Comparison of ENCODE assay signal across 13 cellular contexts in genomic region chr20:51388756-51389542, GRCh38.
DNase-seq lines count a peak whose midpoint lies in the region; ATAC-seq and TF ChIP-seq lines count a peak whose summit lies in the region.
"Had no signal": no experiment of that assay in that cellular context is flagged by ENCODE, and none has a peak within 500 bp of the region (broad histone marks: within the 10 kb centered on the region; RNA-seq: fewer than 3 reads in every experiment).

No MANE protein-coding gene starts in this region.

- H3K4me3 Mint-ChIP-seq in activated T-cell treated with anti-CD3 and anti-CD28 coated beads, Interleukin-2, amount 50 U/mL, for 72 hours = peak overlapping the region; percentile 3 to 32
- no peak overlapping the region for H3K4me3 Mint-ChIP-seq in neural progenitor cell

- no peak for DNase-seq in activated T-cell treated with anti-CD3 and anti-CD28 coated beads, Interleukin-2, amount 50 U/mL, for 72 hours
- DNase-seq in activated T-cell treated with anti-CD3 and anti-CD28 coated beads for 4 hours (no peak), RWPE2 (ENCODE audit: low spot score) (no peak), epithelial cell of esophagus (ENCODE audit: low read depth) (peak; percentile 12), SIG-M5 treated with dmso at 0.1 percent for 504 hours (lab: John Stamatoyannopoulos, UW; ENCODE audit: unreplicated experiment) (no peak), HuH-7 (ENCODE audit: low spot score) (no peak), neural progenitor cell (ENCODE audit: low spot score) (no peak)
- DNase-seq: cortex of kidney, OCI-M1, tibial artery had no signal

- H3K4me1 Mint-ChIP-seq in activated T-cell treated with anti-CD3 and anti-CD28 coated beads, Interleukin-2, amount 50 U/mL, for 72 hours (ENCODE audit: low read depth) = peaks cover 79% of the 10 kb centered on the region
- H3K4me1 Mint-ChIP-seq in neural progenitor cell = peaks cover 16% of the 10 kb centered on the region

- no peak overlapping the region for H2AFZ ChIP-seq in neural progenitor cell (replicated peaks)

- no peaks in the 10 kb centered on the region for H4K20me1 ChIP-seq in neural progenitor cell (ENCODE audit: low read depth)

- H3K27me3 Mint-ChIP-seq in activated T-cell treated with anti-CD3 and anti-CD28 coated beads, Interleukin-2, amount 50 U/mL, for 72 hours (ENCODE audit: low read depth) = no peaks in the 10 kb centered on the region
- H3K27me3 Mint-ChIP-seq in neural progenitor cell (ENCODE audit: insufficient read depth, low read depth) = peaks cover 7% of the 10 kb centered on the region

- no peaks in the 10 kb centered on the region for H3K9me3 Mint-ChIP-seq in activated T-cell treated with anti-CD3 and anti-CD28 coated beads, Interleukin-2, amount 50 U/mL, for 72 hours
- H3K9me3 Mint-ChIP-seq in neural progenitor cell = no peaks in the 10 kb centered on the region

- H3K4me1 ChIP-seq in RWPE2 (ENCODE audit: insufficient read depth, poor library complexity, severe bottlenecking) (peaks cover 17% of the 10 kb centered on the region), neural progenitor cell (peaks cover 14% of the 10 kb centered on the region)
- H3K4me1 ChIP-seq: prostate gland had no signal

- H3K9me3 ChIP-seq in RWPE2 (ENCODE audit: severe bottlenecking) (no peaks in the 10 kb centered on the region), neural progenitor cell (ENCODE audit: low read depth) (no peaks in the 10 kb centered on the region)
- H3K9me3 ChIP-seq: prostate gland, tibial artery had no signal

- no peaks in the 10 kb centered on the region for H3F3A ChIP-seq in neural progenitor cell (ENCODE audit: low read depth)

- H3K9ac ChIP-seq in neural progenitor cell = no peak overlapping the region

- TF ChIP-seq CTCF in RWPE2 (IDR thresholded peaks at IDR 0.05; ENCODE audit: poor library complexity, severe bottlenecking) = no peak
- TF ChIP-seq CTCF in epithelial cell of esophagus (IDR thresholded peaks at IDR 0.05; ENCODE audit: insufficient read depth, low read depth, low read length, missing control alignments) = no peak
- no peak for TF ChIP-seq CTCF in neural progenitor cell (IDR thresholded peaks at IDR 0.05)

- no peaks in the 10 kb centered on the region for H3K36me3 ChIP-seq in RWPE2 (ENCODE audit: low read depth)
- H3K36me3 ChIP-seq in neural progenitor cell = no peaks in the 10 kb centered on the region
- H3K36me3 ChIP-seq: prostate gland, tibial artery had no signal

- peaks cover 9 to 28% of the 10 kb centered on the region in 2 donors for H3K36me3 Mint-ChIP-seq in activated T-cell treated with anti-CD3 and anti-CD28 coated beads, Interleukin-2, amount 50 U/mL, for 72 hours (ENCODE audit: insufficient read depth in 2 of 2)
- H3K36me3 Mint-ChIP-seq in neural progenitor cell = no peaks in the 10 kb centered on the region

- H3K4me2 ChIP-seq in neural progenitor cell = no peak overlapping the region

- H3K27ac ChIP-seq in RWPE2 (ENCODE audit: poor library complexity, severe bottlenecking) (peak overlapping the region; percentile 30), skin epidermis (peak overlapping the region in 11 of 21 experiments; percentile 0 to 78 (median 43)), neural progenitor cell (no peak overlapping the region)
- H3K27ac ChIP-seq: prostate gland, tibial artery had no signal

- H3K79me2 ChIP-seq in neural progenitor cell (ENCODE audit: low read depth) = no peaks in the 10 kb centered on the region

- peak overlapping the region; percentile 91 for H3K27ac Mint-ChIP-seq in activated T-cell treated with anti-CD3 and anti-CD28 coated beads, Interleukin-2, amount 50 U/mL, for 72 hours
- no peak overlapping the region for H3K27ac Mint-ChIP-seq in neural progenitor cell

- H3K4me3 ChIP-seq in RWPE2 (ENCODE audit: severe bottlenecking) (no peak overlapping the region), epithelial cell of esophagus (ENCODE audit: low read length) (no peak overlapping the region), skin epidermis (no peak overlapping the region), neural progenitor cell (no peak overlapping the region)
- H3K4me3 ChIP-seq: lung, prostate gland, tibial artery had no signal

- peak in 1 of 2 donors; percentile 25 for ATAC-seq in activated T-cell treated with anti-CD3 and anti-CD28 coated beads, Interleukin-2, amount 50 U/mL, for 72 hours (replicated peaks in 1 of 2)
- no peak; the same call in 2 of the 3 replicates for ATAC-seq in RWPE2 (ENCODE audit: low read depth)

- H3K27me3 ChIP-seq in RWPE2 (ENCODE audit: insufficient read depth, poor library complexity, severe bottlenecking) = no peaks in the 10 kb centered on the region
- H3K27me3 ChIP-seq in neural progenitor cell = no peaks in the 10 kb centered on the region
- H3K27me3 ChIP-seq: tibial artery had no signal
